In the genomic region with DNA sequence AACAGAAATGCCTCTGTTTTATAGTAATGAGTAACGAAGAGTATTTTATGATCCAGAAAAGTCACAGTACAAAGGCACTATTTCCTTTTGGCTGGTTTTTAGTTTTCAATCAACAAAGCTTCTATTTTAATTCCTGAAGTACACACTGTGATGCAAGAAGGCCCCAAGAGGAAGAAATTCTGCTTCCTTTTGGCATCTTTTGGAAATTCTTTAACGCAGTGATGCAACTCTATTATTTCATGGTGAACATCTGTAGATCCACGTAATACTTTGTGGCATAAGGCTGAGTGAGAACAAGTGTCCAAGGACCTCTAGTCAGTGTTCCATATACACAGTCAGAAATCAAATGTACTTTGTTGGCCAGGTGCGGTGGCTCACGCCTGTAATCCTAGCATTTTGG, we compare ENCODE assay signal across 17 cellular contexts.
DNase-seq lines count a peak whose midpoint lies in the region; ATAC-seq and TF ChIP-seq lines count a peak whose summit lies in the region.
"Had no signal": no experiment of that assay in that cellular context is flagged by ENCODE, and none has a peak within 500 bp of the region (broad histone marks: within the 10 kb centered on the region; RNA-seq: fewer than 3 reads in every experiment).

No MANE protein-coding gene starts in this region.

- H3K27ac Mint-ChIP-seq in activated CD8-positive, alpha-beta T cell treated with anti-CD3 and anti-CD28 coated beads, Interleukin-2, amount 10 ng/mL, durations not matched to agents 7 days and 5 days, result no peak overlapping the region
- H3K27ac Mint-ChIP-seq: activated CD4-positive, alpha-beta T cell treated with anti-CD3 and anti-CD28 coated beads, Interleukin-2, amount 10 ng/mL, durations not matched to agents 24 days and 14 days had no signal

- POLR2A ChIA-PET in activated CD8-positive, alpha-beta T cell treated with anti-CD3 and anti-CD28 coated beads, Interleukin-2, amount 10 ng/mL, durations not matched to agents 7 days and 5 days (lab: Charles Lee), result no interaction called here

- no peak overlapping the region for H3K9ac ChIP-seq in mesendoderm (ENCODE audit: low read length)

- H3K27me3 Mint-ChIP-seq in activated CD8-positive, alpha-beta T cell treated with anti-CD3 and anti-CD28 coated beads, Interleukin-2, amount 10 ng/mL, durations not matched to agents 7 days and 5 days (ENCODE audit: low read depth), result peaks cover 2% of the 10 kb centered on the region
- H3K27me3 Mint-ChIP-seq: activated CD4-positive, alpha-beta T cell treated with anti-CD3 and anti-CD28 coated beads, Interleukin-2, amount 10 ng/mL, durations not matched to agents 24 days and 14 days had no signal

- DNase-seq in GM04504 (ENCODE audit: low read depth) (peak; percentile 73), ascending aorta (ENCODE audit: low spot score in 2 of 2) (no peak), fibroblast of the aortic adventitia (ENCODE audit: low read depth) (peak; percentile 94), skeletal muscle cell (ENCODE audit: low read depth) (peak; percentile 82), left lobe of liver (ENCODE audit: low spot score) (no peak), mesendoderm (no peak), NCI-H1694 (lab: John Stamatoyannopoulos, UW) (no peak)
- DNase-seq in activated CD8-positive, alpha-beta T cell treated with anti-CD3 and anti-CD28 coated beads, Interleukin-2, amount 10 ng/mL, durations not matched to agents 7 days and 5 days, result no peak
- DNase-seq: activated CD4-positive, alpha-beta T cell treated with anti-CD3 and anti-CD28 coated beads, Interleukin-2, amount 10 ng/mL, durations not matched to agents 24 days and 14 days; activated naive CD4-positive, alpha-beta T cell treated with Interleukin-2 at 50 U/mL for 16 hours; AML-193; dorsolateral prefrontal cortex; esophagus squamous epithelium; NCI-H1105 treated with DMSO at 0.1 percent for 48 hours; NCI-H748 treated with DMSO at 0.1 percent for 48 hours had no signal

- no peaks in the 10 kb centered on the region for H3K4me1 Mint-ChIP-seq in activated CD8-positive, alpha-beta T cell treated with anti-CD3 and anti-CD28 coated beads, Interleukin-2, amount 10 ng/mL, durations not matched to agents 7 days and 5 days (ENCODE audit: low read depth)
- H3K4me1 Mint-ChIP-seq: activated CD4-positive, alpha-beta T cell treated with anti-CD3 and anti-CD28 coated beads, Interleukin-2, amount 10 ng/mL, durations not matched to agents 24 days and 14 days had no signal

- no peaks in the 10 kb centered on the region for H3K79me2 ChIP-seq in mesendoderm (ENCODE audit: control insufficient read depth, insufficient read depth, low read length)

- no peak for ATAC-seq in left lobe of liver
- no peak for ATAC-seq in activated CD8-positive, alpha-beta T cell treated with anti-CD3 and anti-CD28 coated beads, Interleukin-2, amount 10 ng/mL, durations not matched to agents 7 days and 5 days
- ATAC-seq: left lung, Panc1 had no signal

- H4K5ac ChIP-seq in mesendoderm (ENCODE audit: low read length), result no peak overlapping the region

- H3K36me3 ChIP-seq in ascending aorta, result no peaks in the 10 kb centered on the region
- no peaks in the 10 kb centered on the region for H3K36me3 ChIP-seq in mesendoderm (ENCODE audit: control insufficient read depth, insufficient read depth, low read length)
- H3K36me3 ChIP-seq: esophagus squamous epithelium, left lung had no signal

- H3K27ac ChIP-seq in ascending aorta, result peak overlapping the region; percentile 22 to 63
- no peak overlapping the region for H3K27ac ChIP-seq in mesendoderm (ENCODE audit: low read depth, low read length)
- H3K27ac ChIP-seq: dorsolateral prefrontal cortex, left lung had no signal

- H2BK5ac ChIP-seq in mesendoderm (ENCODE audit: low read length), result no peak overlapping the region

- no peaks in the 10 kb centered on the region for H3K79me1 ChIP-seq in mesendoderm (ENCODE audit: low read length)

- H2BK15ac ChIP-seq in mesendoderm (replicated peaks; ENCODE audit: low read depth), result no peak overlapping the region

- H3K56ac ChIP-seq in mesendoderm (ENCODE audit: low read length), result no peak overlapping the region

- no peaks in the 10 kb centered on the region for H3K36me3 Mint-ChIP-seq in activated CD8-positive, alpha-beta T cell treated with anti-CD3 and anti-CD28 coated beads, Interleukin-2, amount 10 ng/mL, durations not matched to agents 7 days and 5 days (ENCODE audit: low read depth)

- H3K4me2 ChIP-seq in mesendoderm (ENCODE audit: low read length), result no peak overlapping the region

- CTCF ChIA-PET in activated CD8-positive, alpha-beta T cell treated with anti-CD3 and anti-CD28 coated beads, Interleukin-2, amount 10 ng/mL, durations not matched to agents 7 days and 5 days (lab: Charles Lee), result no interaction called here

- no peak overlapping the region for H3K23ac ChIP-seq in mesendoderm (ENCODE audit: low read length)

- H3K9me3 Mint-ChIP-seq in activated CD8-positive, alpha-beta T cell treated with anti-CD3 and anti-CD28 coated beads, Interleukin-2, amount 10 ng/mL, durations not matched to agents 7 days and 5 days (ENCODE audit: insufficient read depth), result no peaks in the 10 kb centered on the region
- H3K9me3 Mint-ChIP-seq: activated CD4-positive, alpha-beta T cell treated with anti-CD3 and anti-CD28 coated beads, Interleukin-2, amount 10 ng/mL, durations not matched to agents 24 days and 14 days had no signal

- no peaks in the 10 kb centered on the region for H3K9me3 ChIP-seq in ascending aorta
- H3K9me3 ChIP-seq: esophagus squamous epithelium, left lung had no signal

- no CpG with 5 or more reads among the region's 5 CpGs for WGBS in mesendoderm (ENCODE audit: extremely low coverage, insufficient coverage, low lambda C conversion rate)

- H3K4me1 ChIP-seq in ascending aorta (peaks cover 3 to 23% of the 10 kb centered on the region in 2 donors), mesendoderm (ENCODE audit: control insufficient read depth, low read depth, low read length) (no peaks in the 10 kb centered on the region)

- H3K27me3 ChIP-seq in ascending aorta, result no peaks in the 10 kb centered on the region
- H3K27me3 ChIP-seq in mesendoderm (ENCODE audit: insufficient read depth, low read length, poor library complexity), result no peaks in the 10 kb centered on the region
- H3K27me3 ChIP-seq: esophagus squamous epithelium, left lung had no signal

- H2AK5ac ChIP-seq in mesendoderm (ENCODE audit: low read length), result no peak overlapping the region

- H3K4ac ChIP-seq in mesendoderm (ENCODE audit: low read depth, low read length), result no peak overlapping the region

- H3K4me3 ChIP-seq in ascending aorta (no peak overlapping the region), fibroblast of the aortic adventitia (ENCODE audit: low read depth, low read length) (no peak overlapping the region), skeletal muscle cell (ENCODE audit: low read depth, low read length) (no peak overlapping the region), mesendoderm (ENCODE audit: low read length) (no peak overlapping the region)
- H3K4me3 ChIP-seq: dorsolateral prefrontal cortex, esophagus squamous epithelium, left lung had no signal

- H4K8ac ChIP-seq in mesendoderm (ENCODE audit: low read depth, low read length), result no peak overlapping the region

- no peak overlapping the region for H3K4me3 Mint-ChIP-seq in activated CD8-positive, alpha-beta T cell treated with anti-CD3 and anti-CD28 coated beads, Interleukin-2, amount 10 ng/mL, durations not matched to agents 7 days and 5 days
- H3K4me3 Mint-ChIP-seq: activated CD4-positive, alpha-beta T cell treated with anti-CD3 and anti-CD28 coated beads, Interleukin-2, amount 10 ng/mL, durations not matched to agents 24 days and 14 days had no signal

- intact Hi-C loops in ascending aorta (cut with DNase I), result no loop called here

- H3K18ac ChIP-seq in mesendoderm (ENCODE audit: low read length), result no peak overlapping the region

- TF ChIP-seq CTCF in ascending aorta (IDR thresholded peaks at IDR 0.05), result no peak
- no peak for TF ChIP-seq CTCF in fibroblast of the aortic adventitia (IDR thresholded peaks at IDR 0.05; ENCODE audit: insufficient read depth, low read length)

- H2BK120ac ChIP-seq in mesendoderm (ENCODE audit: low read depth, low read length), result no peak overlapping the region

Comparison
In these comparisons a context has a peak if more than half of its experiments do, and no peak if none do; other contexts are left out.
1. DNase-seq: peak in GM04504 (single experiment), fibroblast of the aortic adventitia (single experiment) and skeletal muscle cell (single experiment); none in ascending aorta (0 of 2), left lobe of liver (single experiment), activated CD8-positive, alpha-beta T cell treated with anti-CD3 and anti-CD28 coated beads, Interleukin-2, amount 10 ng/mL, durations not matched to agents 7 days and 5 days (single experiment), mesendoderm (single experiment) and NCI-H1694 (single experiment).